ENCODE assay signal across 1 cellular context in the genomic region with DNA sequence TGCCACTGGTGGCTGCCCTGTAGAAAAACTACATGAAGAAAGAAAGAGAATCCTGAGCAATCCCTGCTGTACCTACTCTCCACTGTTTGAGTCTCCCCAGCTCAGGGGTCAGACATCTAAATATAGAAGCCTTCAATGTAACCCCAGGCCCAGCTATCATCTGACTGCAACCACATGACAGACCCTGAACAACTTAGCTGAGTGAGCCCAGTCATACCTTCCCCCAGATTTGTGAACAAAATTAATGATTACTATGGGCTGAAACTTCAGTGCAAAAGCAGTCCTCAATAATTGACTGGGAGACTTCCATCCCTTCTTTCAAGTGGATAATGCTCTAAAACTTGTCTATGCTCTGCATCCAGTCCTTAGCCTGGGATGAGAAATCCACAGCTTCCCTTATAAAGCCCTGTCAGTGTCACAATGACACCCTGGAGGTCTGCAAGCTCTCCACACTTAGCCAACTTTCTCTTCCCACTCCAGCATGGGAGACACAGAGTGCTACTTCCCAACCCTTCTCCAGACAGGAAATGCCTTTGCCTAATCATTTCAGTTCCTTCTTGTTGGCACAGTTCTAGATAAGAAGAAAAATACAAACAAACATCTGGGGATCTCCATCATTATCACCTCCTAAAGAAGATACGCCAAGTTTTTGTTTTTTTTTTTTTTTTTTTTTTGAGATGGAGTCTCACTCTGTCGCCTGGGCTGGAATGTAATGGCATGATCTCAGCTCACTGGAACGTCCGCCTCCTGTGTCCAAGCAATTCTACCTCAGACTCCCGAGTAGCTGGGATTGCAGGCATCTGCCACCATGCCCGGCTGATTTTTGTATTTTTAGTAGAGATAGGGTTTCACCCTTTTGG.
TF ChIP-seq lines count a peak whose summit lies in the region.

No MANE protein-coding gene starts in this region.

TF ChIP-seq in SK-N-SH treated with all-trans-retinoic acid at 6 μM for 48 hours, 23 proteins besides CTCF, POLR2A, EP300 and RAD21 (continued from another document):
- no peak for TF ChIP-seq CSRNP3 (CRISPR knock-in tag; IDR thresholded peaks at IDR 0.05)
- no peak for TF ChIP-seq SNAI2 (CRISPR knock-in tag; IDR thresholded peaks at IDR 0.05)
- TF ChIP-seq ARNTL (CRISPR knock-in tag; IDR thresholded peaks at IDR 0.05; ENCODE audit: borderline replicate concordance, low read depth): no peak
- TF ChIP-seq RARB (CRISPR knock-in tag; IDR thresholded peaks at IDR 0.05): no peak
- no peak for TF ChIP-seq ZNF8 (CRISPR knock-in tag; IDR thresholded peaks at IDR 0.05)
- TF ChIP-seq POU6F1 (CRISPR knock-in tag; IDR thresholded peaks at IDR 0.05; ENCODE audit: borderline replicate concordance, low read depth): no peak
- no peak for TF ChIP-seq TCF4 (CRISPR knock-in tag; IDR thresholded peaks at IDR 0.05; ENCODE audit: borderline replicate concordance)
- TF ChIP-seq CSDC2 (CRISPR knock-in tag; IDR thresholded peaks at IDR 0.05): no peak
TF ChIP-seq in SK-N-SH treated with all-trans-retinoic acid at 6 μM for 48 hours: peak in this region for 0.
